Comparison of ENCODE assay signal across 8 cellular contexts in genomic region chr13:79480954-79481684, GRCh38. TPM values are rescaled to one million over a fixed set of nuclear protein-coding genes. Genes with fewer than 3 reads are reported as not detected.
A peak's percentile ranks its signal among the peaks of the same experiment; 100 is the strongest.
DNase-seq lines count a peak whose midpoint lies in the region; ATAC-seq lines count a peak whose summit lies in the region.

Gene NDFIP2, plus strand, starts transcription at chr13:79481155. Its CDS starts 49 bp downstream, at chr13:79481204.

- H3K4me3 Mint-ChIP-seq in activated CD4-positive, alpha-beta T cell treated with anti-CD3 and anti-CD28 coated beads, Interleukin-2, amount 10 ng/mL, durations not matched to agents 7 days and 5 days: peak within 1 kb of the TSS; percentile 81

- peak; percentile 85 for DNase-seq in Ammon's horn (ENCODE audit: low spot score)
- DNase-seq in GM19238 (ENCODE audit: insufficient read length, low spot score): peak; percentile 51
- peak; percentile 72 to 83 for DNase-seq in NCI-H524 (lab: John Stamatoyannopoulos, UW)
- peak; percentile 82 for DNase-seq in activated CD4-positive, alpha-beta T cell treated with anti-CD3 and anti-CD28 coated beads, Interleukin-2, amount 10 ng/mL, durations not matched to agents 7 days and 5 days
- peak; percentile 71 for DNase-seq in cortex of kidney (lab: John Stamatoyannopoulos, UW)
- DNase-seq in left kidney (ENCODE audit: low read depth, low spot score): peak; percentile 97
- DNase-seq in stimulated activated CD4-positive, alpha-beta T cell treated with anti-CD3 and anti-CD28 coated beads, Interleukin-2, amount 100 ng/mL, for 24 hours: peak; percentile 88 to 92

- no peaks in the 10 kb centered on the region for H3K9me3 Mint-ChIP-seq in activated CD4-positive, alpha-beta T cell treated with anti-CD3 and anti-CD28 coated beads, Interleukin-2, amount 10 ng/mL, durations not matched to agents 7 days and 5 days

- H3K4me1 Mint-ChIP-seq in activated CD4-positive, alpha-beta T cell treated with anti-CD3 and anti-CD28 coated beads, Interleukin-2, amount 10 ng/mL, durations not matched to agents 7 days and 5 days: peaks cover 53% of the 10 kb centered on the region

- CTCF ChIA-PET in activated CD4-positive, alpha-beta T cell treated with anti-CD3 and anti-CD28 coated beads, Interleukin-2, amount 10 ng/mL, durations not matched to agents 7 days and 5 days (lab: Charles Lee): interaction anchor here (0.7 to 2.2 kb wide), 20 partner anchors 9 to 289 kb away, joined by 3 to 10 read pairs (median 4); no protein-coding TSS in a partner anchor

- H3K36me3 Mint-ChIP-seq in activated CD4-positive, alpha-beta T cell treated with anti-CD3 and anti-CD28 coated beads, Interleukin-2, amount 10 ng/mL, durations not matched to agents 7 days and 5 days (ENCODE audit: low read depth): peaks cover 2% of the 10 kb centered on the region

- peak; percentile 90 for ATAC-seq in HG03439 (IDR thresholded peaks at IDR 0.05; ENCODE audit: unreplicated experiment)

- H3K27ac Mint-ChIP-seq in activated CD4-positive, alpha-beta T cell treated with anti-CD3 and anti-CD28 coated beads, Interleukin-2, amount 10 ng/mL, durations not matched to agents 7 days and 5 days: peak within 1 kb of the TSS; percentile 85

- peaks cover 34% of the 10 kb centered on the region for H3K27me3 Mint-ChIP-seq in activated CD4-positive, alpha-beta T cell treated with anti-CD3 and anti-CD28 coated beads, Interleukin-2, amount 10 ng/mL, durations not matched to agents 7 days and 5 days

- POLR2A ChIA-PET in activated CD4-positive, alpha-beta T cell treated with anti-CD3 and anti-CD28 coated beads, Interleukin-2, amount 10 ng/mL, durations not matched to agents 7 days and 5 days (lab: Charles Lee): interaction anchor here (0.7 to 1.6 kb wide), 3 partner anchors 21 to 50 kb away, joined by 4 to 6 read pairs (median 5); no protein-coding TSS in a partner anchor

RNA-seq across cellular contexts. Expression of gene NDFIP2, which starts in this region (rescaled TPM):
- 10 to 100 TPM; 17.8 to 21.2 TPM for total RNA-seq in activated CD4-positive, alpha-beta T cell treated with anti-CD3 and anti-CD28 coated beads, Interleukin-2, amount 10 ng/mL, durations not matched to agents 7 days and 5 days

Comparison
In these comparisons a context has a peak if more than half of its experiments do, and no peak if none do; other contexts are left out.
1. Peak in every context shown above with its lines: DNase-seq and ATAC-seq.